Comparison of ENCODE assay signal across 22 cellular contexts in genomic region chr11:48111941-48112340, GRCh38.
DNase-seq lines count a peak whose midpoint lies in the region; ATAC-seq lines count a peak whose summit lies in the region.
"Had no signal": no experiment of that assay in that cellular context is flagged by ENCODE, and none has a peak within 500 bp of the region (broad histone marks: within the 10 kb centered on the region; RNA-seq: fewer than 3 reads in every experiment).

No MANE protein-coding gene starts in this region.

- H3K9me3 Mint-ChIP-seq in activated naive CD4-positive, alpha-beta T cell treated with anti-CD3 and anti-CD28 coated beads, Interleukin-2, amount 50 U/mL, for 24 hours, result peaks cover 9% of the 10 kb centered on the region

- peaks cover 17% of the 10 kb centered on the region for H3K36me3 Mint-ChIP-seq in activated naive CD4-positive, alpha-beta T cell treated with anti-CD3 and anti-CD28 coated beads, Interleukin-2, amount 50 U/mL, for 24 hours

- DNase-seq in activated naive CD4-positive, alpha-beta T cell treated with Interleukin-2 at 50 U/mL for 16 hours, result no peak
- no peak for DNase-seq in Karpas-422
- peak; percentile 29 for DNase-seq in kidney glomerular epithelial cell (lab: John Stamatoyannopoulos, UW)
- peak; percentile 18 for DNase-seq in stimulated activated CD8-positive, alpha-beta memory T cell treated with anti-CD3 and anti-CD28 coated beads, Interleukin-4, amount 100 ng/mL, for 48 hours
- DNase-seq in SW 1271 (lab: John Stamatoyannopoulos, UW), result no peak
- no peak for DNase-seq in SKM-1 treated with dmso at 0.1 percent for 144 hours (lab: John Stamatoyannopoulos, UW; ENCODE audit: unreplicated experiment)
- DNase-seq: activated CD4-positive, alpha-beta T cell treated with anti-CD3 and anti-CD28 coated beads, Interleukin-2, amount 10 ng/mL, durations not matched to agents 7 days and 5 days; activated CD8-positive, alpha-beta memory T cell treated with anti-CD3 and anti-CD28 coated beads, Interleukin-2, amount 10 ng/mL, durations not matched to agents 7 days and 5 days; AML-193; cerebellar nuclear complex; DMS79 treated with DMSO at 0.1 percent for 48 hours; foreskin keratinocyte; NCI-H1092; NCI-H2029; NCI-H226 had no signal

- no peaks in the 10 kb centered on the region for H3K9me2 ChIP-seq in Karpas-422 (replicated peaks; ENCODE audit: insufficient read depth, low read length)

- peaks cover 60% of the 10 kb centered on the region for H3K79me2 ChIP-seq in Karpas-422 (ENCODE audit: low read length)

- no peaks in the 10 kb centered on the region for H3K27me3 Mint-ChIP-seq in activated naive CD4-positive, alpha-beta T cell treated with anti-CD3 and anti-CD28 coated beads, Interleukin-2, amount 50 U/mL, for 24 hours
- H3K27me3 Mint-ChIP-seq: activated CD4-positive, alpha-beta T cell treated with anti-CD3 and anti-CD28 coated beads, Interleukin-2, amount 10 ng/mL, durations not matched to agents 7 days and 5 days; activated CD8-positive, alpha-beta memory T cell treated with anti-CD3 and anti-CD28 coated beads, Interleukin-2, amount 10 ng/mL, durations not matched to agents 7 days and 5 days had no signal

- ATAC-seq in GM19035 (IDR thresholded peaks at IDR 0.05; ENCODE audit: unreplicated experiment), result no peak
- ATAC-seq: activated CD8-positive, alpha-beta memory T cell treated with anti-CD3 and anti-CD28 coated beads, Interleukin-2, amount 10 ng/mL, durations not matched to agents 7 days and 5 days; foreskin keratinocyte; GM23338 had no signal

- H4K20me1 ChIP-seq in Karpas-422 (ENCODE audit: insufficient read depth, low read depth, low read length), result no peaks in the 10 kb centered on the region

- H3K4me1 ChIP-seq in Karpas-422 (ENCODE audit: low read length), result peaks cover 38% of the 10 kb centered on the region
- H3K4me1 ChIP-seq: foreskin keratinocyte, prostate gland had no signal

- H3K36me3 ChIP-seq in Karpas-422 (ENCODE audit: insufficient read depth, low read length), result peaks cover 63% of the 10 kb centered on the region
- H3K36me3 ChIP-seq: neural progenitor cell, prostate gland had no signal

- H3K9ac ChIP-seq in Karpas-422 (ENCODE audit: low read length), result no peak overlapping the region
- H3K9ac ChIP-seq: neural progenitor cell had no signal

- no peak overlapping the region for H2AFZ ChIP-seq in Karpas-422 (ENCODE audit: low read length)
- H2AFZ ChIP-seq: GM23338, neural progenitor cell had no signal

- H3K4me1 Mint-ChIP-seq in activated naive CD4-positive, alpha-beta T cell treated with anti-CD3 and anti-CD28 coated beads, Interleukin-2, amount 50 U/mL, for 24 hours, result peaks cover 34% of the 10 kb centered on the region

- H3K4me2 ChIP-seq in Karpas-422 (ENCODE audit: low read depth, low read length, poor library complexity, severe bottlenecking), result no peak overlapping the region
- H3K4me2 ChIP-seq: GM23338, neural progenitor cell had no signal

- H3K4me3 Mint-ChIP-seq in activated naive CD4-positive, alpha-beta T cell treated with anti-CD3 and anti-CD28 coated beads, Interleukin-2, amount 50 U/mL, for 24 hours, result no peak overlapping the region
- H3K4me3 Mint-ChIP-seq: activated CD4-positive, alpha-beta T cell treated with anti-CD3 and anti-CD28 coated beads, Interleukin-2, amount 10 ng/mL, durations not matched to agents 7 days and 5 days; activated CD8-positive, alpha-beta memory T cell treated with anti-CD3 and anti-CD28 coated beads, Interleukin-2, amount 10 ng/mL, durations not matched to agents 7 days and 5 days; GM23338; neural progenitor cell had no signal

- peak overlapping the region; percentile 9 for H3K27ac Mint-ChIP-seq in activated naive CD4-positive, alpha-beta T cell treated with anti-CD3 and anti-CD28 coated beads, Interleukin-2, amount 50 U/mL, for 24 hours
- H3K27ac Mint-ChIP-seq: activated CD4-positive, alpha-beta T cell treated with anti-CD3 and anti-CD28 coated beads, Interleukin-2, amount 10 ng/mL, durations not matched to agents 7 days and 5 days; activated CD8-positive, alpha-beta memory T cell treated with anti-CD3 and anti-CD28 coated beads, Interleukin-2, amount 10 ng/mL, durations not matched to agents 7 days and 5 days; activated T-helper 2 cell treated with anti-CD3 and anti-CD28 coated beads, Interferon-gamma antibody, Interleukin-2, Interleukin-4, amounts not matched to agents 10 μg/mL and 5 μg/mL and 100 μg/mL, durations not matched to agents 14 hours and 24 hours and 36 hours; GM23338; neural progenitor cell had no signal

- peaks cover 30% of the 10 kb centered on the region for H3K9me3 ChIP-seq in Karpas-422 (ENCODE audit: low read length)
- H3K9me3 ChIP-seq: prostate gland had no signal

- no peak overlapping the region for H3K4me3 ChIP-seq in Karpas-422 (ENCODE audit: low read length)
- H3K4me3 ChIP-seq: GM23338, neural progenitor cell, prostate gland had no signal

- H3K27me3 ChIP-seq in Karpas-422 (ENCODE audit: low read length), result no peaks in the 10 kb centered on the region
- H3K27me3 ChIP-seq: foreskin keratinocyte, neural progenitor cell had no signal

- H3K27ac ChIP-seq in Karpas-422 (ENCODE audit: low read length), result peak overlapping the region; percentile 99
- H3K27ac ChIP-seq: epithelial cell of prostate, foreskin keratinocyte, neural progenitor cell, prostate gland had no signal

Comparison
In these comparisons a context has a peak if more than half of its experiments do, and no peak if none do; other contexts are left out.
1. DNase-seq: peak in kidney glomerular epithelial cell (single experiment) and stimulated activated CD8-positive, alpha-beta memory T cell treated with anti-CD3 and anti-CD28 coated beads, Interleukin-4, amount 100 ng/mL, for 48 hours (single experiment); none in activated naive CD4-positive, alpha-beta T cell treated with Interleukin-2 at 50 U/mL for 16 hours (single experiment), Karpas-422 (single experiment), SW 1271 (0 of 2) and SKM-1 treated with dmso at 0.1 percent for 144 hours (single experiment).